Comparison of ENCODE assay signal across 7 cellular contexts in genomic region chr5:60960591-60960990, GRCh38. TPM values are rescaled to one million over a fixed set of nuclear protein-coding genes. Genes with fewer than 3 reads are reported as not detected.
DNase-seq lines count a peak whose midpoint lies in the region; ATAC-seq, FAIRE-seq and TF ChIP-seq lines count a peak whose summit lies in the region.

No MANE protein-coding gene starts in this region.

- intact Hi-C loops in dorsolateral prefrontal cortex (cut with DNase I), result no loop called here

- no peak overlapping the region for H3K4me3 ChIP-seq in dorsolateral prefrontal cortex

- no peaks in the 10 kb centered on the region for H3K4me1 Mint-ChIP-seq in osteocyte (ENCODE audit: unreplicated experiment)

- H3K36me3 Mint-ChIP-seq in osteocyte (ENCODE audit: unreplicated experiment), result peaks cover 2% of the 10 kb centered on the region

- DNase-seq in LHCN-M2 (ENCODE audit: low read depth) (peak; percentile 22), dorsolateral prefrontal cortex (no peak), osteocyte (ENCODE audit: extremely low spot score, unreplicated experiment) (no peak)
- no peak for DNase-seq in stimulated activated CD4-positive, alpha-beta T cell treated with anti-CD3 and anti-CD28 coated beads, Interleukin-2, amount 100 ng/mL, for 24 hours

- FAIRE-seq in G401.6 (lab: Jason Lieb, UNC), result peak; percentile 97

- ATAC-seq in esophagus mucosa (no peak), GM19397 (IDR thresholded peaks at IDR 0.05; ENCODE audit: unreplicated experiment) (no peak)

- H3K27ac ChIP-seq in dorsolateral prefrontal cortex, result no peak overlapping the region

- no peak overlapping the region for H3K27ac Mint-ChIP-seq in osteocyte (ENCODE audit: unreplicated experiment)

- no peak overlapping the region for H3K4me3 Mint-ChIP-seq in osteocyte (ENCODE audit: unreplicated experiment)

- H3K9me3 Mint-ChIP-seq in osteocyte (ENCODE audit: unreplicated experiment), result peaks cover 11% of the 10 kb centered on the region

- TF ChIP-seq CTCF in dorsolateral prefrontal cortex (IDR thresholded peaks at IDR 0.05 in 54 of 56, conservative IDR thresholded peaks at IDR 0.05 in 2 of 56; ENCODE audit: low read depth in 1 of 56, partially characterized antibody in 56 of 56), result peak in 55 of 56 donors; percentile 25 to 73 (median 54)
- peak; percentile 65 for TF ChIP-seq CTCF in osteocyte (IDR thresholded peaks at IDR 0.05)

- H3K27me3 ChIP-seq in dorsolateral prefrontal cortex, result no peaks in the 10 kb centered on the region

- H3K27me3 Mint-ChIP-seq in osteocyte (ENCODE audit: unreplicated experiment), result no peaks in the 10 kb centered on the region

RNA-seq across cellular contexts. Expression of gene NDUFAF2, which starts 15.6 kb away (rescaled TPM):
- total RNA-seq in LHCN-M2 (2014; rRNA removed) (35.0 and 36.5 TPM in 2 replicates), dorsolateral prefrontal cortex (10 to 100 TPM; 16.3 to 46.2 (median 29.1) TPM), osteocyte (22.2 and 23.4 TPM in 2 replicates), esophagus mucosa (26.5 TPM)
- polyA plus RNA-seq in LHCN-M2 (2012), result 58.9 TPM

RNA-seq across cellular contexts. Expression of gene ERCC8, which starts 15.7 kb away (rescaled TPM):
- 24.0 and 29.5 TPM in 2 replicates for total RNA-seq in LHCN-M2 (2014; rRNA removed)
- polyA plus RNA-seq in LHCN-M2 (2012), result 6.1 TPM
- 10 to 100 TPM in 96 of 120 experiments, 1 to 10 TPM in 24; 6.6 to 17.2 (median 11.7) TPM for total RNA-seq in dorsolateral prefrontal cortex
- total RNA-seq in osteocyte, result 11.3 and 13.4 TPM in 2 replicates
- 8.5 TPM for total RNA-seq in esophagus mucosa
